8 cellular contexts compared by ENCODE assay signal in the genomic region with DNA sequence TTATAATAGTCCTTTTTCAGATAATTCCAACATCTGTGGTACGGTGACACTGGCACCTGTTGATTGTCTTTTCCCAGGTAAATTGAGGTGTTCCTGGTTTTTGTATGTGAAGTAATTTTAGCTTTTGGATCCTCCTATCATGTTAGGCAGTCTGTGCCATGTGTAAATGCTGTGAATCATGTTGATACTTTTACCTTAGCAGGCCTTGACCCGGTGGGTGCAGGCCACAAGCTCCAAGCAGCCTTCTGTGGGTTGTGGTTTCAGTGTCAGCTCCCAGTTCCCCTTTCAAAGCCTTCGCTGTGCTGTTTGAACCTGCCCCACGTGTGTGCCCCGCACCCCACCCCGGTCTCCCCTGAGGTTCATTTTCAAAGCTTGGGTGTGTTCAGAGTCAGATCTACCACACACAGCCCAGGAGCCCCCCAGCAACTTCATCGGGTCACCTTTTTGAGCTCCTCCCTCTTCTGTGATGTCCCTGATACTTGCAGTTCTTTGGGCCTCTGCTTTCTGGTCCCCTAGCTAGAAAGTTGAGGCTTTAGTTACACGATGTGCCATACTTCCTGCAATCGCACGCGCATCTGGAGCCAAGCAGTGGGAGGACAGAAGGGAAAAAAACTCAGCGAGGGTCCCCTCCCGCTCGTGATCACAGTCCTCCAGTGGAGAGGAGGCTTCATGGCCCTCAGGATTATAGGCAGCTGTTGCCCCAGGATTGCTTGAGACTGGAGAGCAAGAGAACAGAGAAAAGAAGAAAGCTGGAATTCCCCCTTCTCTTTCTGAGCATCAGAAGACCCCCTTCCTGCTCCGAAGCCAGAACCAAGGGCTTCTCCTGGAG. TPM values are rescaled to one million over a fixed set of nuclear protein-coding genes. Genes with fewer than 3 reads are reported as not detected.
DNase-seq lines count a peak whose midpoint lies in the region; ATAC-seq and TF ChIP-seq lines count a peak whose summit lies in the region.

No MANE protein-coding gene starts in this region.

- no peaks in the 10 kb centered on the region for H3K9me3 Mint-ChIP-seq in activated naive CD4-positive, alpha-beta T cell treated with anti-CD3 and anti-CD28 coated beads, Interleukin-2, amount 50 U/mL, for 24 hours

- peaks cover 18% of the 10 kb centered on the region for H3K36me3 Mint-ChIP-seq in activated naive CD4-positive, alpha-beta T cell treated with anti-CD3 and anti-CD28 coated beads, Interleukin-2, amount 50 U/mL, for 24 hours

- H3K4me2 ChIP-seq in mesendoderm (ENCODE audit: low read length): no peak overlapping the region

- no peaks in the 10 kb centered on the region for H3K4me1 ChIP-seq in mesendoderm (ENCODE audit: control insufficient read depth, low read depth, low read length)

- no peak overlapping the region for H4K8ac ChIP-seq in mesendoderm (ENCODE audit: low read depth, low read length)

- no peak overlapping the region for H2BK5ac ChIP-seq in mesendoderm (ENCODE audit: low read length)

- peaks cover 64% of the 10 kb centered on the region for H3K4me1 Mint-ChIP-seq in activated naive CD4-positive, alpha-beta T cell treated with anti-CD3 and anti-CD28 coated beads, Interleukin-2, amount 50 U/mL, for 24 hours

- no CpG with 5 or more reads among the region's 15 CpGs for WGBS in mesendoderm (ENCODE audit: extremely low coverage, insufficient coverage, low lambda C conversion rate)

- H3K4me3 ChIP-seq in mesendoderm (ENCODE audit: low read length): no peak overlapping the region

- no peak overlapping the region for H3K27ac ChIP-seq in mesendoderm (ENCODE audit: low read depth, low read length)

- peak overlapping the region; percentile 64 for H3K27ac Mint-ChIP-seq in activated naive CD4-positive, alpha-beta T cell treated with anti-CD3 and anti-CD28 coated beads, Interleukin-2, amount 50 U/mL, for 24 hours

- DNase-seq in SKM-1 treated with dmso at 0.1 percent for 144 hours (lab: John Stamatoyannopoulos, UW; ENCODE audit: unreplicated experiment): peak; percentile 88
- DNase-seq in stimulated activated CD8-positive, alpha-beta memory T cell treated with anti-CD3 and anti-CD28 coated beads, Interleukin-12 subunit alpha, Interleukin-12 subunit beta, amount 100 ng/mL, for 24 hours (ENCODE audit: extremely low read depth): peak; percentile 49
- no peak for DNase-seq in kidney tubule cell (ENCODE audit: low spot score)
- DNase-seq in HEK293T (ENCODE audit: extremely low spot score): no peak
- no peak for DNase-seq in mesendoderm

- no peaks in the 10 kb centered on the region for H3K27me3 ChIP-seq in mesendoderm (ENCODE audit: insufficient read depth, low read length, poor library complexity)

- H2AK5ac ChIP-seq in mesendoderm (ENCODE audit: low read length): no peak overlapping the region

- no peaks in the 10 kb centered on the region for H3K79me2 ChIP-seq in mesendoderm (ENCODE audit: control insufficient read depth, insufficient read depth, low read length)

- H3K27me3 Mint-ChIP-seq in activated naive CD4-positive, alpha-beta T cell treated with anti-CD3 and anti-CD28 coated beads, Interleukin-2, amount 50 U/mL, for 24 hours: no peaks in the 10 kb centered on the region

- no peak overlapping the region for H3K23ac ChIP-seq in mesendoderm (ENCODE audit: low read length)

- no peak overlapping the region for H2BK15ac ChIP-seq in mesendoderm (replicated peaks; ENCODE audit: low read depth)

- H3K9ac ChIP-seq in mesendoderm (ENCODE audit: low read length): no peak overlapping the region

- POLR2A ChIA-PET in HEK293T (lab: Yijun Ruan, JAX): no interaction called here

- H4K5ac ChIP-seq in mesendoderm (ENCODE audit: low read length): no peak overlapping the region

- no peaks in the 10 kb centered on the region for H3K36me3 ChIP-seq in mesendoderm (ENCODE audit: control insufficient read depth, insufficient read depth, low read length)

- H3K79me1 ChIP-seq in mesendoderm (ENCODE audit: low read length): peaks cover 4% of the 10 kb centered on the region

- CTCF ChIA-PET in HEK293T (lab: Yijun Ruan, JAX): no interaction called here

- peak overlapping the region; percentile 31 for H3K4me3 Mint-ChIP-seq in activated naive CD4-positive, alpha-beta T cell treated with anti-CD3 and anti-CD28 coated beads, Interleukin-2, amount 50 U/mL, for 24 hours

- H3K4ac ChIP-seq in mesendoderm (ENCODE audit: low read depth, low read length): no peak overlapping the region

- peak; percentile 93 for ATAC-seq in GM18520 (IDR thresholded peaks at IDR 0.05; ENCODE audit: unreplicated experiment)
- ATAC-seq in HG02885 (IDR thresholded peaks at IDR 0.05; ENCODE audit: poor library complexity, unreplicated experiment): peak; percentile 93

- no peak overlapping the region for H3K56ac ChIP-seq in mesendoderm (ENCODE audit: low read length)

- H2BK120ac ChIP-seq in mesendoderm (ENCODE audit: low read depth, low read length): no peak overlapping the region

- no peak overlapping the region for H3K18ac ChIP-seq in mesendoderm (ENCODE audit: low read length)

TF ChIP-seq in HEK293T, 16 proteins besides CTCF, POLR2A, EP300 and RAD21:
- TF ChIP-seq HDGF (IDR thresholded peaks at IDR 0.05; ENCODE audit: borderline replicate concordance): no peak
- TF ChIP-seq SUZ12 (IDR thresholded peaks at IDR 0.05): no peak
- TF ChIP-seq, protein P1, sequence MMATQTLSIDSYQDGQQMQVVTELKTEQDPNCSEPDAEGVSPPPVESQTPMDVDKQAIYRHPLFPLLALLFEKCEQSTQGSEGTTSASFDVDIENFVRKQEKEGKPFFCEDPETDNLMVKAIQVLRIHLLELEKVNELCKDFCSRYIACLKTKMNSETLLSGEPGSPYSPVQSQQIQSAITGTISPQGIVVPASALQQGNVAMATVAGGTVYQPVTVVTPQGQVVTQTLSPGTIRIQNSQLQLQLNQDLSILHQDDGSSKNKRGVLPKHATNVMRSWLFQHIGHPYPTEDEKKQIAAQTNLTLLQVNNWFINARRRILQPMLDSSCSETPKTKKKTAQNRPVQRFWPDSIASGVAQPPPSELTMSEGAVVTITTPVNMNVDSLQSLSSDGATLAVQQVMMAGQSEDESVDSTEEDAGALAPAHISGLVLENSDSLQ (IDR thresholded peaks at IDR 0.05): no peak
- TF ChIP-seq FOXM1 (IDR thresholded peaks at IDR 0.05; ENCODE audit: borderline replicate concordance): no peak
- TF ChIP-seq ZNF384 (IDR thresholded peaks at IDR 0.05): no peak
- TF ChIP-seq LEF1 (IDR thresholded peaks at IDR 0.05; ENCODE audit: borderline replicate concordance): no peak
- no peak for TF ChIP-seq ARNT (IDR thresholded peaks at IDR 0.05)
- no peak for TF ChIP-seq NFRKB (IDR thresholded peaks at IDR 0.05)
- no peak for TF ChIP-seq TARDBP (IDR thresholded peaks at IDR 0.05)
- no peak for TF ChIP-seq ELF4 (IDR thresholded peaks at IDR 0.05)
- TF ChIP-seq CTBP1 (IDR thresholded peaks at IDR 0.05; ENCODE audit: borderline replicate concordance): no peak
- no peak for TF ChIP-seq BHLHE40 (IDR thresholded peaks at IDR 0.05; ENCODE audit: borderline replicate concordance)
- TF ChIP-seq L3MBTL2 (conservative IDR thresholded peaks at IDR 0.05): no peak
- TF ChIP-seq SP1 (IDR thresholded peaks at IDR 0.05): no peak

RNA-seq across cellular contexts. Expression of a gene that starts 8.7 kb away (rescaled TPM):
- 1.5 TPM for polyA plus RNA-seq in mesendoderm (2013, experiment 1 of 2)
- 2.0 TPM for polyA plus RNA-seq in mesendoderm (2013, experiment 2 of 2)

RNA-seq across cellular contexts. Expression of a gene that starts 49.5 kb away (rescaled TPM):
- 2.5 TPM for polyA plus RNA-seq in mesendoderm (2013, experiment 1 of 2)
- 2.4 TPM for polyA plus RNA-seq in mesendoderm (2013, experiment 2 of 2)

Comparison
In these comparisons a context has a peak if more than half of its experiments do, and no peak if none do; other contexts are left out.
1. DNase-seq: peak in SKM-1 treated with dmso at 0.1 percent for 144 hours (single experiment) and stimulated activated CD8-positive, alpha-beta memory T cell treated with anti-CD3 and anti-CD28 coated beads, Interleukin-12 subunit alpha, Interleukin-12 subunit beta, amount 100 ng/mL, for 24 hours (single experiment); none in kidney tubule cell (single experiment), HEK293T (single experiment) and mesendoderm (single experiment).